Comparison of ENCODE assay signal across 10 cellular contexts in the genomic region with DNA sequence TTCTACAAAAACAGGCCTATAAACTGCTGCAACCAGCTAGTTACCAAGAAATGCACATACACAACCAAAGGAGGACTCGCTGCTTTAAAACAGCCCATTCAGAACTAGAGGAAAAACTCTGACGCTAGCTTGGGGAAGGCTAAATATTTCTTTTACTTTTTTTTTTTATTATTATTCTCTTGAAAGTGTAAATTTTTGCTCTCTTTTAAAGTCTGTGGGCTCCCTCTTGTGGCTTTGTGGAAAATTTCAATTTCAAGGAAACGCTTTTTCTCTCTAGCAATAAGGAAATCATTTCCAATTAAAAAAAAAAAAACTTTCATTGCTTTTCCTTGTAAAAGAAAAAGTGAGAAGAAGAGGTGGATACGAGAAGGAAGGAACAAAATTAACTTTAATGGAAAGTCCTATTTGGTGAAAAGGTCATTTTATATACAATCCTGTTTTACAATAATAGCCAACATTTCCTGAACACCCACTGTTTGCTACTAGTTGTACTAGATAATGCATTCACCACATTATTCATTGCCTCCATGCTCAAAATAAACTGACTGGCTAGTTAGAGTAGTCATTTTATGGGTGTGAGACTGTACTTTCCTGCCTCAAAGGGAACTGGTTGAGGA. TPM values are rescaled to one million over a fixed set of nuclear protein-coding genes. Genes with fewer than 3 reads are reported as not detected.
DNase-seq lines count a peak whose midpoint lies in the region; ATAC-seq, FAIRE-seq and TF ChIP-seq lines count a peak whose summit lies in the region.
"Had no signal": no experiment of that assay in that cellular context is flagged by ENCODE, and none has a peak within 500 bp of the region (broad histone marks: within the 10 kb centered on the region; RNA-seq: fewer than 3 reads in every experiment).

No MANE protein-coding gene starts in this region.

- no peaks in the 10 kb centered on the region for H3K27me3 Mint-ChIP-seq in immature natural killer cell (ENCODE audit: low read depth in 3 of 3)

- FAIRE-seq in GM12892 (lab: Jason Lieb, UNC) = no peak

- WGBS in adrenal gland, 4 donors = 11 to 16% (median 15%) methylated on average over 4 of the region's 4 CpGs

- no peak overlapping the region for H3K4me3 ChIP-seq in adrenal gland
- no peak overlapping the region for H3K4me3 ChIP-seq in uterus
- H3K4me3 ChIP-seq: SJCRH30 had no signal

- H3K9me3 ChIP-seq in adrenal gland (replicated peaks in 1 of 3) (no peaks in the 10 kb centered on the region), uterus (no peaks in the 10 kb centered on the region)
- H3K9me3 ChIP-seq: neutrophil, SJCRH30 had no signal

- H3K36me3 ChIP-seq in adrenal gland (replicated peaks in 1 of 2) (no peaks in the 10 kb centered on the region), uterus (no peaks in the 10 kb centered on the region)
- H3K36me3 ChIP-seq: neutrophil, SJCRH30 had no signal

- no peak for ATAC-seq in GM19463 (IDR thresholded peaks at IDR 0.05; ENCODE audit: unreplicated experiment)

- TF ChIP-seq CTCF in adrenal gland (IDR thresholded peaks at IDR 0.05) (peak; percentile 28 to 75 (median 58)), uterus (IDR thresholded peaks at IDR 0.05) (peak; percentile 42 to 64 (median 55))

- H3K36me3 Mint-ChIP-seq in immature natural killer cell = no peaks in the 10 kb centered on the region

- no peaks in the 10 kb centered on the region for H3K4me1 Mint-ChIP-seq in immature natural killer cell

- H3K27ac ChIP-seq in adrenal gland (no peak overlapping the region), uterus (peak overlapping the region; percentile 21 to 62)
- H3K27ac ChIP-seq: neutrophil, SJCRH30 had no signal

- peaks cover 0 to 3% (median 0%) of the 10 kb centered on the region in 6 donors for H3K9me3 Mint-ChIP-seq in immature natural killer cell

- DNase-seq in COLO829 (ENCODE audit: low spot score) = peak; percentile 63
- peak; percentile 34 for DNase-seq in HT-29 (ENCODE audit: low spot score)
- DNase-seq in adrenal gland = no peak
- DNase-seq in kidney glomerular epithelial cell (lab: John Stamatoyannopoulos, UW) = peak; percentile 51
- no peak for DNase-seq in uterus
- no peak for DNase-seq in immature natural killer cell
- no peak for DNase-seq in GM12892 (ENCODE audit: insufficient read length)

- intact Hi-C loops in adrenal gland (cut with DNase I) = loop anchor here in 1 of 2 donors (5.0 to 10.0 kb wide), 2 partner anchors 154 to 256 kb away; no protein-coding TSS in a partner anchor
- intact Hi-C loops in uterus (cut with DNase I; ENCODE audit: low total_unique reads) = loop anchor here (5.0 kb wide), 1 partner anchor 256 kb away; no protein-coding TSS in a partner anchor

- H3K4me1 ChIP-seq in adrenal gland (replicated peaks in 1 of 2) (no peaks in the 10 kb centered on the region), uterus (peaks cover 0 to 4% of the 10 kb centered on the region in 2 donors)
- H3K4me1 ChIP-seq: SJCRH30 had no signal

- TF ChIP-seq POLR2A in adrenal gland (IDR thresholded peaks at IDR 0.05) (no peak), uterus (IDR thresholded peaks at IDR 0.05) (no peak), GM12892 (IDR thresholded peaks at IDR 0.05; ENCODE audit: low read depth, low read length) (no peak)

- H3K27ac Mint-ChIP-seq in immature natural killer cell = no peak overlapping the region

- H3K27me3 ChIP-seq in adrenal gland (no peaks in the 10 kb centered on the region), uterus (no peaks in the 10 kb centered on the region)
- H3K27me3 ChIP-seq: neutrophil, SJCRH30 had no signal

- no peak overlapping the region for H3K4me3 Mint-ChIP-seq in immature natural killer cell

RNA-seq across cellular contexts. Expression of gene SAMMSON, which starts 51.2 kb away (rescaled TPM):
- not detected in 2 replicates for total RNA-seq in HT-29 (2014; rRNA removed; shearing (Covaris generic))
- total RNA-seq in adrenal gland (not detected), uterus (under 1 TPM in 2 of 4 donors, not detected in 2; 0.21 to 0.62 TPM)
- polyA plus RNA-seq in adrenal gland (not detected), immature natural killer cell (not detected)
- polyA plus RNA-seq in GM12892 (2012; ENCODE audit: missing spikeins) = not detected

Comparison
In these comparisons a context has a peak if more than half of its experiments do, and no peak if none do; other contexts are left out.
1. DNase-seq: peak in COLO829 (single experiment), HT-29 (single experiment) and kidney glomerular epithelial cell (single experiment); none in adrenal gland (0 of 7), uterus (0 of 2), immature natural killer cell (0 of 3) and GM12892 (single experiment).
2. H3K27ac ChIP-seq: peak in uterus (2 of 2); none in adrenal gland (0 of 5).